In genomic region chr5:142397178-142397577, GRCh38 we compare ENCODE assay signal across 23 cellular contexts.
"Had no signal": no experiment of that assay in that cellular context is flagged by ENCODE, and none has a peak within 500 bp of the region (broad histone marks: within the 10 kb centered on the region; RNA-seq: fewer than 3 reads in every experiment).

No MANE protein-coding gene starts in this region.

- H3K4me2 ChIP-seq: KMS-11 had no signal

- ATAC-seq: HepG2 had no signal

- FAIRE-seq: HepG2, RCC 7860 had no signal

- H3K4me3 ChIP-seq: SJSA1, SK-N-MC had no signal

- H3K9ac ChIP-seq: KMS-11 had no signal

- H3K4me1 ChIP-seq: SJSA1 had no signal

- DNase-seq: IMR-90, Kasumi-1, MM.1S, NCI-H1092 treated with DMSO at 0.1 percent for 48 hours, NCI-H1436, NCI-H187, NCI-H2029, NCI-H2081 treated with DMSO at 0.1 percent for 48 hours, NCI-H2171, NCI-H226, NCI-H446, NCI-H510A, NCI-H524 treated with DMSO at 0.1 percent for 48 hours, NCI-H69, NCI-H774, Right ventricle myocardium superior, RPMI8226, SIG-M5 had no signal

- H3K27ac ChIP-seq: KMS-11, SJSA1, SK-N-MC had no signal

- H3K27me3 ChIP-seq: SJSA1 had no signal
